In the genomic region with DNA sequence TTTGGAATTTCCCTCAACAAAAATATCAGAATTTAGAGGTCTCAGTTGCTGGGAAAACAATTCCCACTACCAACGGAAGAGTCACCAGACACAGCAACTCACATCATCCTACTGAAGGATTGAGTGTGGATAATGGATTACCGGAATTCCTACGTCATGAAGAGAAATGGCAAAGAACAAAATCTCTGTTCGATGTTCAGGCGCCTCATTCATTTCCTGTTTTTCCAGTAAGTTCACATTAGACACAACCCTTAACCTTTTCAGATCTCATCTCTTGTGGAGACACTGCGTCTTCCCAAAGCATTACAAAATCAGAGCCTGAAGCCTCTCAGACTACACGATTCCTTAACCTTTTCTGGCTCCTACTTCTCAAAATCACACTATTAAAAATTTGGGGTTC, we compare ENCODE assay signal across 30 cellular contexts.
"Had no signal": no experiment of that assay in that cellular context is flagged by ENCODE, and none has a peak within 500 bp of the region (broad histone marks: within the 10 kb centered on the region; RNA-seq: fewer than 3 reads in every experiment).

No MANE protein-coding gene starts in this region.

- FAIRE-seq: bronchial epithelial cell, frontal cortex had no signal

- H3K36me3 Mint-ChIP-seq: activated CD4-positive, alpha-beta memory T cell treated with anti-CD3 and anti-CD28 coated beads for 36 hours; activated CD8-positive, alpha-beta memory T cell treated with anti-CD3 and anti-CD28 coated beads, Interleukin-2, amount 10 ng/mL, durations not matched to agents 7 days and 5 days; activated naive CD4-positive, alpha-beta T cell treated with anti-CD3 and anti-CD28 coated beads, Interleukin-2, amount 10 ng/mL, durations not matched to agents 7 days and 5 days; activated naive CD4-positive, alpha-beta T cell treated with anti-CD3 and anti-CD28 coated beads, Interleukin-2, amount 50 U/mL, for 72 hours; activated naive CD8-positive, alpha-beta T cell treated with anti-CD3 and anti-CD28 coated beads, Interleukin-2, amount 10 ng/mL, durations not matched to agents 7 days and 5 days; brain had no signal

- H3K27me3 ChIP-seq: ascending aorta, dorsolateral prefrontal cortex, esophagus squamous epithelium had no signal

- H3K4me1 ChIP-seq: ascending aorta, esophagus squamous epithelium had no signal

- H3K27ac Mint-ChIP-seq: activated CD4-positive, alpha-beta memory T cell treated with anti-CD3 and anti-CD28 coated beads for 36 hours; activated CD4-positive, alpha-beta T cell treated with anti-CD3 and anti-CD28 coated beads for 36 hours; activated CD4-positive, alpha-beta T cell treated with anti-CD3 and anti-CD28 coated beads, Interleukin-2, amount 10 ng/mL, durations not matched to agents 24 days and 14 days; activated CD8-positive, alpha-beta memory T cell treated with anti-CD3 and anti-CD28 coated beads, Interleukin-2, amount 10 ng/mL, durations not matched to agents 7 days and 5 days; activated CD8-positive, alpha-beta T cell treated with anti-CD3 and anti-CD28 coated beads, Interleukin-2, amount 10 ng/mL, durations not matched to agents 7 days and 5 days; activated naive CD4-positive, alpha-beta T cell treated with anti-CD3 and anti-CD28 coated beads, Interleukin-2, amount 10 ng/mL, durations not matched to agents 7 days and 5 days; activated naive CD4-positive, alpha-beta T cell treated with anti-CD3 and anti-CD28 coated beads, Interleukin-2, amount 50 U/mL, for 72 hours; activated naive CD8-positive, alpha-beta T cell treated with anti-CD3 and anti-CD28 coated beads, Interleukin-2, amount 10 ng/mL, durations not matched to agents 7 days and 5 days; activated T-helper 1 cell treated with anti-CD3 and anti-CD28 coated beads, Interleukin-12 subunit alpha, Interleukin-12 subunit beta, Interleukin-2, Interleukin-4 antibody, amounts not matched to agents 30 ng/mL and 10 ng/mL and 1 ng/mL, durations not matched to agents 14 hours and 24 hours and 36 hours; brain; dendritic cell treated with granulocyte-macrophage colony-stimulating factor and Interleukin-4, amounts not matched to agents 40 ng/mL and 50 ng/mL, for 4 days; endodermal cell had no signal

- H3K4me3 Mint-ChIP-seq: activated CD4-positive, alpha-beta memory T cell treated with anti-CD3 and anti-CD28 coated beads for 36 hours; activated CD4-positive, alpha-beta T cell treated with anti-CD3 and anti-CD28 coated beads for 36 hours; activated CD4-positive, alpha-beta T cell treated with anti-CD3 and anti-CD28 coated beads, Interleukin-2, amount 10 ng/mL, durations not matched to agents 24 days and 14 days; activated CD8-positive, alpha-beta memory T cell treated with anti-CD3 and anti-CD28 coated beads, Interleukin-2, amount 10 ng/mL, durations not matched to agents 7 days and 5 days; activated CD8-positive, alpha-beta T cell treated with anti-CD3 and anti-CD28 coated beads, Interleukin-2, amount 10 ng/mL, durations not matched to agents 7 days and 5 days; activated naive CD4-positive, alpha-beta T cell treated with anti-CD3 and anti-CD28 coated beads, Interleukin-2, amount 10 ng/mL, durations not matched to agents 7 days and 5 days; activated naive CD8-positive, alpha-beta T cell treated with anti-CD3 and anti-CD28 coated beads, Interleukin-2, amount 10 ng/mL, durations not matched to agents 7 days and 5 days; activated T-helper 1 cell treated with anti-CD3 and anti-CD28 coated beads, Interleukin-12 subunit alpha, Interleukin-12 subunit beta, Interleukin-2, Interleukin-4 antibody, amounts not matched to agents 30 ng/mL and 10 ng/mL and 1 ng/mL, durations not matched to agents 14 hours and 24 hours and 36 hours; brain; central memory CD8-positive, alpha-beta T cell; dendritic cell treated with granulocyte-macrophage colony-stimulating factor and Interleukin-4, amounts not matched to agents 40 ng/mL and 50 ng/mL, for 4 days; endodermal cell had no signal

- H3K4me1 Mint-ChIP-seq: activated CD4-positive, alpha-beta T cell treated with anti-CD3 and anti-CD28 coated beads for 36 hours; activated CD4-positive, alpha-beta T cell treated with anti-CD3 and anti-CD28 coated beads, Interleukin-2, amount 10 ng/mL, durations not matched to agents 24 days and 14 days; activated CD8-positive, alpha-beta memory T cell treated with anti-CD3 and anti-CD28 coated beads, Interleukin-2, amount 10 ng/mL, durations not matched to agents 7 days and 5 days; activated naive CD4-positive, alpha-beta T cell treated with anti-CD3 and anti-CD28 coated beads, Interleukin-2, amount 10 ng/mL, durations not matched to agents 7 days and 5 days; activated naive CD8-positive, alpha-beta T cell treated with anti-CD3 and anti-CD28 coated beads, Interleukin-2, amount 10 ng/mL, durations not matched to agents 7 days and 5 days; brain; central memory CD8-positive, alpha-beta T cell; endodermal cell had no signal

- DNase-seq: activated CD4-positive, alpha-beta memory T cell treated with anti-CD3 and anti-CD28 coated beads for 36 hours; activated CD4-positive, alpha-beta T cell treated with anti-CD3 and anti-CD28 coated beads for 36 hours; activated CD4-positive, alpha-beta T cell treated with anti-CD3 and anti-CD28 coated beads, Interleukin-2, amount 10 ng/mL, durations not matched to agents 24 days and 14 days; activated CD4-positive, CD25-positive, alpha-beta regulatory T cell; activated CD4-positive, CD25-positive, alpha-beta regulatory T cell treated with anti-CD3 and anti-CD28 coated beads, Interleukin-2, amount 50 U/mL, for 72 hours; activated CD8-positive, alpha-beta memory T cell treated with anti-CD3 and anti-CD28 coated beads, Interleukin-2, amount 10 ng/mL, durations not matched to agents 7 days and 5 days; activated CD8-positive, alpha-beta memory T cell treated with anti-CD3 and anti-CD28 coated beads, Interleukin-2, amount 50 U/mL, for 4 hours; activated CD8-positive, alpha-beta T cell treated with anti-CD3 and anti-CD28 coated beads, Interleukin-2, amount 10 ng/mL, durations not matched to agents 7 days and 5 days; activated gamma-delta T cell; activated naive CD4-positive, alpha-beta T cell; activated naive CD4-positive, alpha-beta T cell treated with anti-CD3 and anti-CD28 coated beads, Interleukin-2, amount 10 ng/mL, durations not matched to agents 7 days and 5 days; activated naive CD8-positive, alpha-beta T cell treated with anti-CD3 and anti-CD28 coated beads, Interleukin-2, amount 10 ng/mL, durations not matched to agents 7 days and 5 days; activated T-cell treated with anti-CD3 and anti-CD28 coated beads, Interleukin-2, amount 50 U/mL, for 1 hour; activated T-cell treated with anti-CD3 and anti-CD28 coated beads, Interleukin-2, amount 50 U/mL, for 48 hours; dorsolateral prefrontal cortex; effector memory CD4-positive, alpha-beta T cell; endodermal cell; esophagus squamous epithelium; head of caudate nucleus; T-helper 2 cell had no signal

- H3K36me3 ChIP-seq: ascending aorta, esophagus squamous epithelium had no signal

- H3K9me3 ChIP-seq: esophagus squamous epithelium had no signal

- H3K27ac ChIP-seq: ascending aorta, coronary artery, dorsolateral prefrontal cortex, epithelial cell of prostate, esophagus squamous epithelium had no signal

- H3K4me3 ChIP-seq: ascending aorta, coronary artery, dorsolateral prefrontal cortex, esophagus squamous epithelium had no signal

- H3K9me3 Mint-ChIP-seq: activated CD4-positive, alpha-beta memory T cell treated with anti-CD3 and anti-CD28 coated beads for 36 hours; activated naive CD4-positive, alpha-beta T cell treated with anti-CD3 and anti-CD28 coated beads, Interleukin-2, amount 10 ng/mL, durations not matched to agents 7 days and 5 days; activated naive CD4-positive, alpha-beta T cell treated with anti-CD3 and anti-CD28 coated beads, Interleukin-2, amount 50 U/mL, for 72 hours; central memory CD8-positive, alpha-beta T cell; dendritic cell treated with granulocyte-macrophage colony-stimulating factor and Interleukin-4, amounts not matched to agents 40 ng/mL and 50 ng/mL, for 4 days; endodermal cell had no signal
